Comparison of ENCODE assay signal across 27 cellular contexts in the genomic region with DNA sequence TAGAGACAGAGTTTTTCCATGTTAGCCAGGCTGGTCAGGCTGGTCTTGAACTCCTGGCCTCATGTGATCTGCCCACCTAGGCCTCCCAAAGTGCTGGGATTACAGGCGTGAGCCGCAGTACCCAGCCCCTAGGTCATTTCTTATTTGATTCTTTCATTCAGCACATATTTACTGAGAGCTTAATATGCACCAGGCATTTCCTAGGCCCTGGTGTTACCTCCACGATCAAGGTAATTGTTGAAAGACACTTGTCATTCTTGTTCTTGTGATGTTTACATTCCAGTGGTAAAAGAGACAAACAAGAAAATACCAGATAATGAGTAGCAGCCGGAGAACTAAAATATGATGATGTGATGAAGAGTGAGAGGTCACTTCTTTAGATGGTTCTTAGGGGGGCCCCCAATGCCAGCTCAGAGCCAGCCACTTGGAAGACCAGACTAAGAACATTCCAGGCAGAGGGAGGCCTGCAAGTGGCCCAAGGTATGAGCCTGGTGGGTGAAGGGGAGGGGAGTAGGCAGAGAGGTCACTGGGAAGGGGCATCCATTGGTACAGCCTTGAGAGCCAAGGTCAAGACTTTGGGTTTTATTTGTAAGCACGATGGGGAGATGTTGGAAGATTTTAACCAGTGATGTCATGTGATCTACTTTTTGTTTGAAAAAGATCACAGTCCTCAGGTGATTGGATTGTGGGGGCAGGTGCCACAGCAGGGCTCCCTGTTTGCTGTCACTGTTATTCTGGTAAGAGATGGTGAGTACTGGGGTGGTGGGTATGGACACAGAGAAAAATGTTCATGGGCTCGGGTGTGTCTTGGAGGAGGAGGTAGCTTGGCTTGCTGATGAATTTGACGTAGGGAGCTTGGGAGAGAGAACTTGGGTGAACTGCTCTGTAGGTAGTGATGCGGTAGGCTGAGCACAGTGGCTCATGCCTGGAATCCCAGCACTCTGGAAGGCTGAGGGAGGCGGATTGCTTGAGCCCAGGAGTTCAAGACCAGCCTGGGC. TPM values are rescaled to one million over a fixed set of nuclear protein-coding genes. Genes with fewer than 3 reads are reported as not detected.
DNase-seq lines count a peak whose midpoint lies in the region; ATAC-seq, FAIRE-seq and TF ChIP-seq lines count a peak whose summit lies in the region.
"Had no signal": no experiment of that assay in that cellular context is flagged by ENCODE, and none has a peak within 500 bp of the region (broad histone marks: within the 10 kb centered on the region; RNA-seq: fewer than 3 reads in every experiment).

No MANE protein-coding gene starts in this region.

- H3K27me3 Mint-ChIP-seq in stimulated activated naive B cell treated with anti-CD40 and anti-IgM and Interleukin-4, amounts not matched to agents 10 μg/mL and 1 μg/mL and 100 μg/mL, for 72 hours, result peaks cover 25 to 33% of the 10 kb centered on the region in 2 donors

- ATAC-seq in left ventricle myocardium superior (no peak), lower lobe of right lung (peak; percentile 80 to 89)
- no peak for ATAC-seq in stimulated activated naive B cell treated with anti-CD40 and anti-IgM and Interleukin-4, amounts not matched to agents 10 μg/mL and 1 μg/mL and 100 μg/mL, for 72 hours (replicated peaks)
- ATAC-seq: A549, GM12878 had no signal

- peak overlapping the region; percentile 38 for H3K27ac Mint-ChIP-seq in stimulated activated naive B cell treated with anti-CD40 and anti-IgM and Interleukin-4, amounts not matched to agents 10 μg/mL and 1 μg/mL and 100 μg/mL, for 72 hours
- H3K27ac Mint-ChIP-seq: HFFc6 had no signal

- peaks cover 2 to 4% of the 10 kb centered on the region in 2 donors for H3K9me3 Mint-ChIP-seq in stimulated activated naive B cell treated with anti-CD40 and anti-IgM and Interleukin-4, amounts not matched to agents 10 μg/mL and 1 μg/mL and 100 μg/mL, for 72 hours
- H3K9me3 Mint-ChIP-seq: HFFc6 had no signal

- intact Hi-C loops in cardiac septum (cut with DNase I), result loop anchor here (10.0 kb wide), 1 partner anchor 195 kb away; no protein-coding TSS in a partner anchor
- intact Hi-C loops in left ventricle myocardium superior (cut with micrococcal nuclease), result no loop called here
- intact Hi-C loops in lower lobe of right lung (cut with DNase I), result loop anchor here (10.0 kb wide), 1 partner anchor 45 kb away; no protein-coding TSS in a partner anchor

- no peak overlapping the region for H3K27ac ChIP-seq in lower lobe of right lung
- H3K27ac ChIP-seq: A549; BLaER1 treated with 17β-estradiol and CSF1 and Interleukin-3, amounts not matched to agents 10 nM and 100 nM had no signal

- no peaks in the 10 kb centered on the region for H3K9me3 ChIP-seq in lower lobe of right lung
- H3K9me3 ChIP-seq: A549; BE2C; BLaER1 treated with 17β-estradiol and CSF1 and Interleukin-3, amounts not matched to agents 10 nM and 100 nM; HAP-1 had no signal

- TF ChIP-seq CTCF in bronchial epithelial cell (IDR thresholded peaks at IDR 0.05; ENCODE audit: insufficient read depth, low read length, severe bottlenecking), result no peak
- TF ChIP-seq CTCF in lower lobe of right lung (IDR thresholded peaks at IDR 0.05), result no peak

- H3K4me3 Mint-ChIP-seq in stimulated activated naive B cell treated with anti-CD40 and anti-IgM and Interleukin-4, amounts not matched to agents 10 μg/mL and 1 μg/mL and 100 μg/mL, for 72 hours, result no peak overlapping the region
- H3K4me3 Mint-ChIP-seq: CD14-positive monocyte; CD4-positive, alpha-beta memory T cell; HFFc6 had no signal

- peak; percentile 68 for FAIRE-seq in bronchial epithelial cell (lab: Jason Lieb, UNC)
- FAIRE-seq: A549, GM12878, GM18507, H54 had no signal

- DNase-seq in cardiac septum (ENCODE audit: low spot score) (peak; percentile 33), left ventricle myocardium superior (no peak), bronchial epithelial cell (ENCODE audit: low read depth) (no peak), lower lobe of right lung (no peak), globus pallidus (ENCODE audit: low spot score) (no peak), HPDE6-E6E7 (ENCODE audit: extremely low spot score) (no peak)
- no peak for DNase-seq in stimulated activated naive B cell treated with anti-CD40 and anti-IgM and Interleukin-4, amounts not matched to agents 10 μg/mL and 1 μg/mL and 100 μg/mL, for 72 hours
- DNase-seq in stimulated activated CD4-positive, alpha-beta T cell treated with anti-CD3 and anti-CD28 coated beads, Interleukin-4, amount 100 ng/mL, for 24 hours, result no peak
- DNase-seq: 8988T, ACHN, AML-193, BE2C, Calu3, COR-L47, DMS79, EL, GDM1, GOT3, HFFc6 had no signal

- H3K4me3 ChIP-seq in bronchial epithelial cell (ENCODE audit: low read depth, low read length) (no peak overlapping the region), lower lobe of right lung (no peak overlapping the region)
- H3K4me3 ChIP-seq: A549; BLaER1 treated with 17β-estradiol and CSF1 and Interleukin-3, amounts not matched to agents 10 nM and 100 nM; GM12878; HAP-1 had no signal

- H3K27me3 ChIP-seq in bronchial epithelial cell (ENCODE audit: control insufficient read depth, insufficient read depth, low read length) (peaks cover 10% of the 10 kb centered on the region), lower lobe of right lung (ENCODE audit: low read depth) (no peaks in the 10 kb centered on the region)
- H3K27me3 ChIP-seq: BE2C; BLaER1 treated with 17β-estradiol and CSF1 and Interleukin-3, amounts not matched to agents 10 nM and 100 nM had no signal

- H3K36me3 ChIP-seq in bronchial epithelial cell (ENCODE audit: control insufficient read depth, insufficient read depth, low read length) (no peaks in the 10 kb centered on the region), lower lobe of right lung (peaks cover 4% of the 10 kb centered on the region)
- H3K36me3 ChIP-seq: BE2C; BLaER1 treated with 17β-estradiol and CSF1 and Interleukin-3, amounts not matched to agents 10 nM and 100 nM; HAP-1 had no signal

- H3K4me1 Mint-ChIP-seq in stimulated activated naive B cell treated with anti-CD40 and anti-IgM and Interleukin-4, amounts not matched to agents 10 μg/mL and 1 μg/mL and 100 μg/mL, for 72 hours, result no peaks in the 10 kb centered on the region
- H3K4me1 Mint-ChIP-seq: CD14-positive monocyte; CD4-positive, alpha-beta memory T cell had no signal

- peaks cover 0 to 4% of the 10 kb centered on the region in 2 donors for H3K36me3 Mint-ChIP-seq in stimulated activated naive B cell treated with anti-CD40 and anti-IgM and Interleukin-4, amounts not matched to agents 10 μg/mL and 1 μg/mL and 100 μg/mL, for 72 hours
- H3K36me3 Mint-ChIP-seq: CD14-positive monocyte; CD4-positive, alpha-beta memory T cell had no signal

- no peaks in the 10 kb centered on the region for H3K4me1 ChIP-seq in lower lobe of right lung
- H3K4me1 ChIP-seq: A549, BE2C, HAP-1 had no signal

RNA-seq across cellular contexts. Expression of a gene that starts 18.7 kb away (rescaled TPM):
- total RNA-seq in cardiac septum, result 65.5 TPM
- 68.7 TPM for total RNA-seq in left ventricle myocardium superior
- total RNA-seq in bronchial epithelial cell, result 20.3 and 23.3 TPM in 2 replicates
- 79.5 TPM for total RNA-seq in lower lobe of right lung

RNA-seq across cellular contexts. Expression of a gene that starts 27.8 kb away (rescaled TPM):
- total RNA-seq in cardiac septum (0.05 TPM), left ventricle myocardium superior (not detected), bronchial epithelial cell (not detected in 2 replicates), lower lobe of right lung (not detected)
- total RNA-seq: CD4-positive, alpha-beta memory T cell had no signal

RNA-seq across cellular contexts. Expression of a gene that starts 37.6 kb away (rescaled TPM):
- total RNA-seq in cardiac septum (16.8 TPM), left ventricle myocardium superior (10.2 TPM), bronchial epithelial cell (under 0.01 TPM in 1 of 2 replicates, not detected in the other), lower lobe of right lung (40.1 TPM)
- total RNA-seq: Calu3; CD4-positive, alpha-beta memory T cell; HFFc6 had no signal

RNA-seq across cellular contexts. Expression of a gene that starts 37.8 kb away (rescaled TPM):
- total RNA-seq in cardiac septum (5.0 TPM), left ventricle myocardium superior (1.9 TPM), bronchial epithelial cell (under 0.01 TPM in 1 of 2 replicates, not detected in the other), lower lobe of right lung (20.2 TPM)
- total RNA-seq: Calu3; CD4-positive, alpha-beta memory T cell; GM12878; HFFc6 had no signal

Comparison
In these comparisons a context has a peak if more than half of its experiments do, and no peak if none do; other contexts are left out.
1. ATAC-seq: peak in lower lobe of right lung (2 of 2); none in left ventricle myocardium superior (single experiment) and stimulated activated naive B cell treated with anti-CD40 and anti-IgM and Interleukin-4, amounts not matched to agents 10 μg/mL and 1 μg/mL and 100 μg/mL, for 72 hours (0 of 2).
2. RNA of a gene that starts 37.6 kb away (total RNA-seq): 40.1 TPM in lower lobe of right lung (single experiment), 16.8 TPM in cardiac septum (single experiment) and 10.2 TPM in left ventricle myocardium superior (single experiment); under 0.01 TPM in bronchial epithelial cell; every median in the first group is over 10 times any median in the second.